Comparison of ENCODE assay signal across 10 cellular contexts in the genomic region with DNA sequence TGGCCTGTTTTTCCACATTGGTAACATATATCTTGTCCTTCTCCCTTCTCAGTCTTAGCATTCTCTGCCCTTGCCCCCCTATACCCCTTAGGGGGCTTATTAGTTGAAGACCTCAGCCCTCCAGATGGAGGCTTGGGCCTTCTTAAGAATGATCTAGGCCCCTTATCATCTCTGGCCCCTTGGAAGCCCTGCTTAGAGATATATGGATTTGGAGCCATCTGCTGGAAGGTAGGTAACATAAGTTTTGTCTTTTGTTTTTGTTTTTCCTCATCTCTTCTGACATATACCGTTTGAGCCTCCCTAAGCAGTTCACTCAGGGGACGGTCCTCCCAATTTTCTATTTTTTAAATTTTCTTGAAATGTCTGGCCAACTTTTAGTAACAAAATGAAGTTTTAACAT. TPM values are rescaled to one million over a fixed set of nuclear protein-coding genes. Genes with fewer than 3 reads are reported as not detected.
DNase-seq lines count a peak whose midpoint lies in the region; ATAC-seq, FAIRE-seq and TF ChIP-seq lines count a peak whose summit lies in the region.
"Had no signal": no experiment of that assay in that cellular context is flagged by ENCODE, and none has a peak within 500 bp of the region (broad histone marks: within the 10 kb centered on the region; RNA-seq: fewer than 3 reads in every experiment).

No MANE protein-coding gene starts in this region.

- H3K27ac ChIP-seq in A673 (ENCODE audit: low read depth, low read length, poor library complexity, severe bottlenecking) (no peak overlapping the region), endodermal cell (ENCODE audit: low read depth, low read length) (no peak overlapping the region), small intestine (ENCODE audit: low read depth in 1 of 2, low read length in 1 of 2) (no peak overlapping the region), tibial artery (no peak overlapping the region)

- no peak overlapping the region for H3K4me3 ChIP-seq in A673 (ENCODE audit: low read depth, low read length, poor library complexity, severe bottlenecking)
- H3K4me3 ChIP-seq in endodermal cell (ENCODE audit: low read length), result no peak overlapping the region
- no peak overlapping the region for H3K4me3 ChIP-seq in small intestine (ENCODE audit: low read depth in 1 of 2, low read length in 2 of 2)
- H3K4me3 ChIP-seq in tibial artery, result no peak overlapping the region

- DNase-seq in A673 (ENCODE audit: low spot score), result peak; percentile 45
- no peak for DNase-seq in GM10266 (ENCODE audit: extremely low spot score)
- DNase-seq in NCI-H69 (lab: John Stamatoyannopoulos, UW), result peak; percentile 0
- DNase-seq in endodermal cell, result no peak
- no peak for DNase-seq in T-helper 17 cell
- DNase-seq in small intestine, result no peak
- no peak for DNase-seq in tibial artery
- DNase-seq: activated naive CD8-positive, alpha-beta T cell treated with anti-CD3 and anti-CD28 coated beads for 36 hours had no signal

- no peak for FAIRE-seq in small intestine (lab: Jason Lieb, UNC)
- FAIRE-seq: TTC549 had no signal

- H3K9ac ChIP-seq in endodermal cell (ENCODE audit: extremely low read depth, low read length, poor library complexity, severe bottlenecking), result no peak overlapping the region

- H3K36me3 ChIP-seq in A673 (ENCODE audit: insufficient read depth, low read length, poor library complexity, severe bottlenecking) (no peaks in the 10 kb centered on the region), endodermal cell (ENCODE audit: control insufficient read depth, insufficient read depth, low read length) (no peaks in the 10 kb centered on the region), small intestine (ENCODE audit: control insufficient read depth in 2 of 2, insufficient read depth in 2 of 2, low read length in 2 of 2) (no peaks in the 10 kb centered on the region), tibial artery (no peaks in the 10 kb centered on the region)

- WGBS in endodermal cell (ENCODE audit: insufficient coverage in 1 of 2, insufficient read length in 1 of 2), 2 experiments, result 58 to 60% methylated on average over 2 of the region's 2 CpGs
- 21 to 49% (median 33%) methylated on average over 2 of the region's 2 CpGs for WGBS in small intestine, 3 donors

- H3K4me1 ChIP-seq in A673 (ENCODE audit: insufficient read depth, low read length, poor library complexity, severe bottlenecking), result no peaks in the 10 kb centered on the region
- H3K4me1 ChIP-seq in endodermal cell (ENCODE audit: control insufficient read depth, insufficient read depth, low read length), result no peaks in the 10 kb centered on the region
- no peaks in the 10 kb centered on the region for H3K4me1 ChIP-seq in small intestine (ENCODE audit: control insufficient read depth in 2 of 2, insufficient read depth in 1 of 2, low read depth in 1 of 2, low read length in 1 of 2)
- H3K4me1 ChIP-seq in tibial artery, result no peaks in the 10 kb centered on the region

- H3K9me3 ChIP-seq in A673 (ENCODE audit: low read depth, low read length, poor library complexity, severe bottlenecking) (no peaks in the 10 kb centered on the region), endodermal cell (ENCODE audit: control insufficient read depth, low read length) (no peaks in the 10 kb centered on the region), T-helper 17 cell (ENCODE audit: control insufficient read depth, low read length, poor library complexity, severe bottlenecking) (no peaks in the 10 kb centered on the region), small intestine (ENCODE audit: control insufficient read depth, low read depth) (no peaks in the 10 kb centered on the region), tibial artery (no peaks in the 10 kb centered on the region)

- H3K9me3 Mint-ChIP-seq in endodermal cell, result peaks cover 51% of the 10 kb centered on the region
- H3K9me3 Mint-ChIP-seq: activated naive CD8-positive, alpha-beta T cell treated with anti-CD3 and anti-CD28 coated beads for 36 hours had no signal

- H3K27ac Mint-ChIP-seq in endodermal cell (no peak overlapping the region), T-helper 17 cell (no peak overlapping the region)
- H3K27ac Mint-ChIP-seq: activated naive CD8-positive, alpha-beta T cell treated with anti-CD3 and anti-CD28 coated beads for 36 hours had no signal

- peak; percentile 42 for TF ChIP-seq CTCF in A673 (conservative IDR thresholded peaks at IDR 0.05; ENCODE audit: low read depth, low read length)
- TF ChIP-seq CTCF in GM10266 (IDR thresholded peaks at IDR 0.05; ENCODE audit: control insufficient read depth, insufficient read depth, low read depth, missing control alignments), result peak; percentile 11
- peak; percentile 62 for TF ChIP-seq CTCF in endodermal cell (conservative IDR thresholded peaks at IDR 0.05)
- no peak for TF ChIP-seq CTCF in tibial artery (IDR thresholded peaks at IDR 0.05)

- H3K36me3 Mint-ChIP-seq in endodermal cell (ENCODE audit: low read depth), result no peaks in the 10 kb centered on the region
- no peaks in the 10 kb centered on the region for H3K36me3 Mint-ChIP-seq in T-helper 17 cell (ENCODE audit: low read depth)
- H3K36me3 Mint-ChIP-seq: activated naive CD8-positive, alpha-beta T cell treated with anti-CD3 and anti-CD28 coated beads for 36 hours had no signal

- no TSS peak for BruUV-seq in A673 (replicated peaks; lab: Mats Ljungman, UMichigan)

- intact Hi-C loops in A673 (cut with micrococcal nuclease; ENCODE audit: unreplicated experiment) (loop anchor here (10.0 kb wide), 1 partner anchor 582 kb away; no protein-coding TSS in a partner anchor), tibial artery (cut with DNase I; ENCODE audit: low total_unique reads) (no loop called here)

- no peaks in the 10 kb centered on the region for H3K27me3 ChIP-seq in A673 (replicated peaks; ENCODE audit: insufficient read depth, low read depth, low read length, poor library complexity)
- no peaks in the 10 kb centered on the region for H3K27me3 ChIP-seq in endodermal cell (ENCODE audit: control insufficient read depth, insufficient read depth, low read length, poor library complexity, severe bottlenecking)
- H3K27me3 ChIP-seq in small intestine (ENCODE audit: control insufficient read depth in 2 of 2, insufficient read depth in 2 of 2, low read length in 2 of 2), result no peaks in the 10 kb centered on the region
- H3K27me3 ChIP-seq in tibial artery, result no peaks in the 10 kb centered on the region

- CTCF ChIA-PET in A673 (lab: Charles Lee), result no interaction called here

- POLR2A ChIA-PET in A673 (lab: Charles Lee; ENCODE audit: low non-redundant PET), result no interaction called here

- no peak overlapping the region for H3K4me3 Mint-ChIP-seq in endodermal cell
- no peak overlapping the region for H3K4me3 Mint-ChIP-seq in T-helper 17 cell
- H3K4me3 Mint-ChIP-seq: activated naive CD8-positive, alpha-beta T cell treated with anti-CD3 and anti-CD28 coated beads for 36 hours had no signal

- H3K4me1 Mint-ChIP-seq in endodermal cell, result no peaks in the 10 kb centered on the region
- no peaks in the 10 kb centered on the region for H3K4me1 Mint-ChIP-seq in T-helper 17 cell
- H3K4me1 Mint-ChIP-seq: activated naive CD8-positive, alpha-beta T cell treated with anti-CD3 and anti-CD28 coated beads for 36 hours had no signal

- ATAC-seq in T-helper 17 cell (no peak), GM18909 (IDR thresholded peaks at IDR 0.05; ENCODE audit: poor library complexity, unreplicated experiment) (no peak)

- H3K27me3 Mint-ChIP-seq in endodermal cell (ENCODE audit: insufficient read depth), result no peaks in the 10 kb centered on the region
- H3K27me3 Mint-ChIP-seq in T-helper 17 cell, result no peaks in the 10 kb centered on the region

RNA-seq across cellular contexts. Expression of a gene that starts 48.3 kb away (rescaled TPM):
- total RNA-seq in A673 (2021), result 0.21 and 0.50 TPM in 2 replicates
- total RNA-seq in endodermal cell, result 1 to 10 TPM; 5.7 to 6.9 TPM
- polyA plus RNA-seq in endodermal cell (2013, experiment 1 of 2), result 7.7 TPM
- 7.3 TPM for polyA plus RNA-seq in endodermal cell (2013, experiment 2 of 2)
- total RNA-seq in T-helper 17 cell, result 1 to 10 TPM; 5.4 to 8.3 TPM
- 1 to 10 TPM in 1 of 3 donors, not detected in 2; 1.8 TPM for polyA plus RNA-seq in small intestine

Comparison
In these comparisons a context has a peak if more than half of its experiments do, and no peak if none do; other contexts are left out.
1. DNase-seq: peak in A673 (single experiment) and NCI-H69 (single experiment); none in GM10266 (single experiment), endodermal cell (single experiment), T-helper 17 cell (0 of 3), small intestine (single experiment) and tibial artery (0 of 2).
2. CTCF ChIP-seq: peak in A673 (single experiment), GM10266 (single experiment) and endodermal cell (single experiment); none in tibial artery (0 of 2).